ENCODE assay signal across 8 cellular contexts in genomic region chr19:56314584-56315075, GRCh38. TPM values are rescaled to one million over a fixed set of nuclear protein-coding genes. Genes with fewer than 3 reads are reported as not detected.
DNase-seq lines count a peak whose midpoint lies in the region; ATAC-seq and TF ChIP-seq lines count a peak whose summit lies in the region.

TSS of gene ZSCAN5A (minus strand) at chr19:56314839. CDS start at chr19:56225046, 89,793 bp downstream.

- peaks cover 13% of the 10 kb centered on the region for H3K36me3 ChIP-seq in left ventricle myocardium inferior

- peaks cover 15% of the 10 kb centered on the region for H3K4me1 Mint-ChIP-seq in T-helper 17 cell
- peaks cover 8% of the 10 kb centered on the region for H3K4me1 Mint-ChIP-seq in progenitor cell of endocrine pancreas (ENCODE audit: low read depth)

- peak within 1 kb of the TSS; percentile 97 for H3K27ac Mint-ChIP-seq in T-helper 17 cell
- peak within 1 kb of the TSS; percentile 97 for H3K27ac Mint-ChIP-seq in progenitor cell of endocrine pancreas

- H3K27me3 ChIP-seq in left ventricle myocardium inferior (ENCODE audit: low read depth), result no peaks in the 10 kb centered on the region

- H3K9me3 Mint-ChIP-seq in progenitor cell of endocrine pancreas (ENCODE audit: low read depth), result no peaks in the 10 kb centered on the region

- no peaks in the 10 kb centered on the region for H3K27me3 Mint-ChIP-seq in T-helper 17 cell
- no peaks in the 10 kb centered on the region for H3K27me3 Mint-ChIP-seq in progenitor cell of endocrine pancreas

- ATAC-seq in GM18502 (IDR thresholded peaks at IDR 0.05; ENCODE audit: poor library complexity, unreplicated experiment) (peak; percentile 76), HG02943 (IDR thresholded peaks at IDR 0.05; ENCODE audit: low read depth, unreplicated experiment) (peak; percentile 80), T-helper 17 cell (peak; percentile 83)

- peaks cover 37% of the 10 kb centered on the region for H3K4me1 ChIP-seq in left ventricle myocardium inferior

- peak within 1 kb of the TSS; percentile 99 for H3K27ac ChIP-seq in left ventricle myocardium inferior (replicated peaks)

- intact Hi-C loops in left ventricle myocardium inferior (cut with micrococcal nuclease), result no loop called here

- no peak for TF ChIP-seq CTCF in left ventricle myocardium inferior (IDR thresholded peaks at IDR 0.05; ENCODE audit: borderline replicate concordance)
- no peak for TF ChIP-seq CTCF in progenitor cell of endocrine pancreas (IDR thresholded peaks at IDR 0.05; ENCODE audit: unreplicated experiment)

- H3K9me3 ChIP-seq in T-helper 17 cell (ENCODE audit: control insufficient read depth, low read length, poor library complexity, severe bottlenecking) (no peaks in the 10 kb centered on the region), left ventricle myocardium inferior (replicated peaks) (no peaks in the 10 kb centered on the region)

- H3K4me3 Mint-ChIP-seq in T-helper 17 cell, result peak within 1 kb of the TSS; percentile 93
- peak within 1 kb of the TSS; percentile 83 for H3K4me3 Mint-ChIP-seq in progenitor cell of endocrine pancreas (ENCODE audit: low read depth)

- peak; percentile 94 to 99 for DNase-seq in NCI-H187 (lab: John Stamatoyannopoulos, UW)
- DNase-seq in T-helper 17 cell, result peak; percentile 94 to 96 (median 96)
- DNase-seq in amygdala (lab: John Stamatoyannopoulos, UW), result peak; percentile 94 to 100 (median 98)
- DNase-seq in left ventricle myocardium inferior, result peak; percentile 96
- peak; percentile 90 for DNase-seq in progenitor cell of endocrine pancreas (ENCODE audit: low spot score, unreplicated experiment)
- DNase-seq in ureter (ENCODE audit: low spot score), result peak; percentile 98

- peak within 1 kb of the TSS; percentile 75 for H3K4me3 ChIP-seq in left ventricle myocardium inferior

- H3K36me3 Mint-ChIP-seq in T-helper 17 cell (ENCODE audit: low read depth) (no peaks in the 10 kb centered on the region), progenitor cell of endocrine pancreas (ENCODE audit: insufficient read depth) (peaks cover 8% of the 10 kb centered on the region)

RNA-seq across cellular contexts. Expression of gene ZSCAN5A, which starts in this region (rescaled TPM):
- total RNA-seq in T-helper 17 cell, result 10 to 100 TPM in 1 of 2 donors, 1 to 10 TPM in 1; 9.1 to 11.1 TPM
- total RNA-seq in left ventricle myocardium inferior, result 16.7 TPM
- 15.3 and 19.1 TPM in 2 replicates for total RNA-seq in progenitor cell of endocrine pancreas
- total RNA-seq in ureter, result 31.1 TPM

Comparison
In these comparisons a context has a peak if more than half of its experiments do, and no peak if none do; other contexts are left out.
1. Peak in every context shown above with its lines: DNase-seq, ATAC-seq, H3K4me3 ChIP-seq and H3K27ac ChIP-seq.